ENCODE assay signal across 1 cellular context in the genomic region with DNA sequence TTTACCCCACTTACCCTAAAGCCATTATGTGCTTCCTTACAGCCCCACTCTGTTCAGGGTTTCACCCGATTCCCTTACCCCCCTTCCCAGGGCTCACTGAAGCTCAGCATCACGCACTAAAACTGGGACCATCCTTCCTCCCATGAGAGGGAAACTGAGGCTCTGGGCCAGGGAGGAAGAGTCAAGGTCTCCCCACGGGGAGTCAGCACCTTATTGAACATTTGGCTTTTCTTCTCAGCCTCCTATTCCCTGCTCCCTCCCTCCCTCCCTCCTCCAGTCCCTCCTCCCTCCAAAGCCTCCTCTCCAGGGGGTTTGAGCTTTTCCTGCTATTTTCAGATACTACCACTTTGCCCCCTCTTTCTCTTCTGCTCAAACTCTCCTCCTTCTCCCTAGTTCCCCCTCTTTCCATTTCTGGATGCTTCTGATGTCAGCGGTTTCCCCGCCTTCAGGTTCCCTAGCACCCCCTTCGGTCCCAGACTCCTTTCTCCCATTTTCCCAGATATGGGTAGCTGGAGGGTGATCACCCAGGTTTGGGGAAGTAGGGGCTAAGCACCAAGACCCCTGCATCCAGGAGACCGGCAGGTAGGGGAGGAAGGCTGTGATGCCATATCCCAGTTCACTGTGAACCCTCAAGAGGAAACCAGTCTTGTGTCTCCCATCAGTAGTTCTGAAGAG.
TF ChIP-seq lines count a peak whose summit lies in the region.

No MANE protein-coding gene starts in this region.

TF ChIP-seq in HCT116, 20 proteins besides CTCF, POLR2A, EP300 and RAD21:
- TF ChIP-seq JUND (IDR thresholded peaks at IDR 0.05): no peak
- TF ChIP-seq CEBPB (IDR thresholded peaks at IDR 0.05; ENCODE audit: low read depth): no peak
- no peak for TF ChIP-seq CBX3 (IDR thresholded peaks at IDR 0.05; ENCODE audit: low read depth)
- no peak for TF ChIP-seq EGR1 (IDR thresholded peaks at IDR 0.05; ENCODE audit: low read depth)
- TF ChIP-seq SP1 (IDR thresholded peaks at IDR 0.05; ENCODE audit: low read depth): no peak
- no peak for TF ChIP-seq TCF7L2 (IDR thresholded peaks at IDR 0.05; ENCODE audit: borderline replicate concordance, extremely low read depth, insufficient read depth, insufficient read length)
- TF ChIP-seq ELF1 (IDR thresholded peaks at IDR 0.05; ENCODE audit: borderline replicate concordance, low read depth): no peak
TF ChIP-seq in HCT116: peak in this region for 0.
